In the genomic region with DNA sequence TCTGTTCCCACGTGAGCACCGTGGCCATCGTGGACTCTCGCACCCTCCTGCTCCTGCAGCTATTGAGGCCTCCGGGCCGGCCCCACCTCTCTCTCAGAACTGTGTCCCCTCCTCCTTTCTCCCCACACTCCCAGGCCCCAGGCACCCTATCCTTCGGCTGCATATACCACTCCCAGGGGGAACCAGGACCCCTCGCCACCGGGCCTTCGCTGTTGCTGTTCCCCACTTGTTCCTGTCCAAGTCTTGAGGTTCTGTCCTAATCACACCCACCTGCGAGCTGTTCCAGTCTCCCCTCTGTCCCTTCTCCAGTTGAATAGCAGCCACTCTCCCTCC, we compare ENCODE assay signal across 1 cellular context.
TF ChIP-seq lines count a peak whose summit lies in the region.

No MANE protein-coding gene starts in this region.

TF ChIP-seq in H1, 55 proteins besides CTCF, POLR2A, EP300 and RAD21:
- TF ChIP-seq SIX5 (IDR thresholded peaks at IDR 0.05; ENCODE audit: low read depth, low read length): no peak
